In the genomic region with DNA sequence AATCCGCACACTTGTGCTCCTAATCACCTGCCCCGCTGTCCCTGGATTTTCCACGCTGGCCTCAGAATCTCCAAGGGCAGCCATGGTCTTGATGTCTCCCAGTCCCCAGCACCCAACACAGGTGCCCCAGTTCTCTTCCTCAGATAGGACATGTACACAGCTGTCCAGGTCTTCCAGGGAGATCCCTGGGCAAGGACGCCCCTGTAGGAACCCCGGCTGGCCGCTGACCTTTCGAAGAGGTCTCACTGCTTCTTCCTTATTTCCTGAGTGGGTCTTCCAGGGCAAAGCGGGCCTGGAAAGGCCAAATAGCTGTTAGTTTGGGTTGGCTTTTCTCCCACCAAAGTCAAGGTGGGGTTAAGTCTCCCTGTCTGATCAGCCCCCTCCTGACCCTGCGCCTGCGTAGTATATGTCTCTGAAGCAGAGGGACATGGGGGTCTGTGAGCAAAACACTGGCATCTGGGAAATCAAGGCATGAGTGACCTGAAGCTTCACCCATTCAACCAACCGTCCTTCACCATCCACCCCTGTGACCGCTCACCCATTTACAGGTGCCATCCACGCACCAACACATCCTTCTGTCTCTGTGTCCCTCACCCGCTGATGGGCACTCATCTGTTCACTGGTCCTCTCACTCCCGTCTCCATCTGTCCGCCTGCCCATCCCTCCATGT, we compare ENCODE assay signal across 15 cellular contexts.
"Had no signal": no experiment of that assay in that cellular context is flagged by ENCODE, and none has a peak within 500 bp of the region (broad histone marks: within the 10 kb centered on the region; RNA-seq: fewer than 3 reads in every experiment).

No MANE protein-coding gene starts in this region.

- DNase-seq: activated CD4-positive, alpha-beta T cell treated with anti-CD3 and anti-CD28 coated beads, Interleukin-2, amount 50 U/mL, for 4 hours; activated naive CD4-positive, alpha-beta T cell treated with anti-CD3 and anti-CD28 coated beads, Interleukin-2, amount 10 ng/mL, durations not matched to agents 7 days and 5 days; amniotic stem cell; cerebellar nuclear complex; dermis blood vessel endothelial cell; hypothalamus; retina; stimulated activated CD4-positive, alpha-beta T cell treated with anti-CD3 and anti-CD28 coated beads, Interleukin-1b, Interleukin-23, amount 100 ng/mL, for 48 hours; stimulated activated naive CD4-positive, alpha-beta T cell; substantia nigra; trophoblast cell had no signal

- H3K4me1 Mint-ChIP-seq: nephron had no signal

- ATAC-seq: activated CD4-positive, CD25-positive, alpha-beta regulatory T cell treated with anti-CD3 and anti-CD28 coated beads, Interleukin-2, amount 50 U/mL, for 24 hours; mucosa of descending colon had no signal

- H3K36me3 Mint-ChIP-seq: activated naive CD4-positive, alpha-beta T cell treated with anti-CD3 and anti-CD28 coated beads, Interleukin-2, amount 10 ng/mL, durations not matched to agents 7 days and 5 days; brain had no signal

- H3K27me3 Mint-ChIP-seq: brain had no signal

- H3K9me3 Mint-ChIP-seq: activated naive CD4-positive, alpha-beta T cell treated with anti-CD3 and anti-CD28 coated beads, Interleukin-2, amount 10 ng/mL, durations not matched to agents 7 days and 5 days; nephron had no signal

- H3K4me3 ChIP-seq: mucosa of descending colon had no signal

- H3K4me3 Mint-ChIP-seq: activated naive CD4-positive, alpha-beta T cell treated with anti-CD3 and anti-CD28 coated beads, Interleukin-2, amount 10 ng/mL, durations not matched to agents 7 days and 5 days had no signal

- H3K27ac Mint-ChIP-seq: activated naive CD4-positive, alpha-beta T cell treated with anti-CD3 and anti-CD28 coated beads, Interleukin-2, amount 10 ng/mL, durations not matched to agents 7 days and 5 days; nephron had no signal

- H3K9me3 ChIP-seq: mucosa of descending colon had no signal
